ENCODE assay signal across 10 cellular contexts in the genomic region with DNA sequence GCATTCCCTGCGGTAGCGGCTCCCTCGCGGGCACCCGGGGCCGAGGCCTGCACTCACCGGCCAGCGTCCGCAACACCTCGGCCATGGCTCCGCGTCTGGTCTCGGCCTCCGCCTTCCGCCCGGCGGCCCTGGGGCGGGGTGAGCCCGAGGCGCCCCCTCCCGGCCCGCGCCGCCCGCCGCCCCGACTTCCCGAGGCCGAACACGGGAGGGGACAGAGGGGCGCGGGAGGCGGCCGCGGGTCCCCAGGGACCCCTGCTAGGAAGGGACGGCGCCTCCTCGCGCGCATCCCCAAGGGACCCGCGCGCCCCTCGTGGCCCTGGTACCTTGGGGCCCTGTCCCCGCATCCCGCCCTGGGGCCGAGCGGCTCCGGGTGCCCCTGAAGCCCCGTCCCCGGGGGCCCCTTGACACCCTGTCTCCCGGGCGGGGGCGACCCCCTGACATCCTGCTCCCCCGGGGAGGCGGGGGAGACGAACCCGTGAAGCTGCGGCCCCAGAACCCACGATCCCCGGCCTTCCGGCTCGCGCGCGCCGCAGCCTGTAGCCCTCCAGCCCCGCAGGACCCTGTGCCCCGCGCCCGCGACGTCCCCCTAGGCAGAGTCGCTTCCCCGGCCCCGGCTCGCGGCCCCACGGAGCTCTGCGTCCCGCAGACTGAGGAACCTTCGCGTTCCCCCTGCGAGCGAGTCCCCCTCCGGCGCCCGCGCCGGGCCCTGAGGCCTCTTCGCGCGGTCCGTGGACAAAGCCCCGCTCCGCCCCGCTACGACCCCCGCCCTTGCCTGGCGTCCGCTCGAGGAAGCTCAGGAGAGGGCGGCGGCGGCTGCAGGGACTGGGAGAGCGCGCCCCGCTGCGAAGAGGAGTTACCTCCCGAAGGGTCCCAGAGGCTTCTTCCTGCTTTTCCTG. TPM values are rescaled to one million over a fixed set of nuclear protein-coding genes. Genes with fewer than 3 reads are reported as not detected.
DNase-seq lines count a peak whose midpoint lies in the region; ATAC-seq and TF ChIP-seq lines count a peak whose summit lies in the region.
"Had no signal": no experiment of that assay in that cellular context is flagged by ENCODE, and none has a peak within 500 bp of the region (broad histone marks: within the 10 kb centered on the region; RNA-seq: fewer than 3 reads in every experiment).

A gene (minus strand): TSS at position 97 of the 896 bp plus-strand sequence.

- intact Hi-C loops in A673 (cut with micrococcal nuclease; ENCODE audit: unreplicated experiment) (loop anchor here (10.0 kb wide), 1 partner anchor 91 kb away; no protein-coding TSS in a partner anchor), left ventricle myocardium inferior (cut with micrococcal nuclease) (loop anchor here (10.0 kb wide), 1 partner anchor 91 kb away; no protein-coding TSS in a partner anchor), ovary (cut with DNase I) (loop anchor here in 3 of 4 donors (5.0 to 10.0 kb wide), 3 partner anchors 38 to 91 kb away; no protein-coding TSS in a partner anchor)

- no peak for DNase-seq in A673 (ENCODE audit: low spot score)
- DNase-seq in NT2/D1 (ENCODE audit: low read depth, low spot score) = no peak
- DNase-seq in left ventricle myocardium inferior = peak; percentile 57
- DNase-seq in ovary = peak; percentile 70 to 82 (median 77)
- no peak for DNase-seq in RPMI8226
- DNase-seq in GM20000 (ENCODE audit: low spot score) = no peak

- no peak for TF ChIP-seq CTCF in A673 (conservative IDR thresholded peaks at IDR 0.05; ENCODE audit: low read depth, low read length)
- peak; percentile 59 for TF ChIP-seq CTCF in left ventricle myocardium inferior (IDR thresholded peaks at IDR 0.05; ENCODE audit: borderline replicate concordance)
- TF ChIP-seq CTCF in ovary (IDR thresholded peaks at IDR 0.05) = peak; percentile 25 to 77 (median 72)
- no peak for TF ChIP-seq CTCF in GM20000 (IDR thresholded peaks at IDR 0.05; ENCODE audit: extremely low read depth, missing control alignments)

- no TSS peak for BruUV-seq in A673 (replicated peaks; lab: Mats Ljungman, UMichigan)

- peak; percentile 26 for TF ChIP-seq POLR2A in ovary (IDR thresholded peaks at IDR 0.05)

- H3K36me3 ChIP-seq in A673 (ENCODE audit: insufficient read depth, low read length, poor library complexity, severe bottlenecking) = no peaks in the 10 kb centered on the region
- no peaks in the 10 kb centered on the region for H3K36me3 ChIP-seq in NT2/D1 (ENCODE audit: insufficient read depth, insufficient read length, low read length)
- no peaks in the 10 kb centered on the region for H3K36me3 ChIP-seq in left ventricle myocardium inferior
- H3K36me3 ChIP-seq in ovary = no peaks in the 10 kb centered on the region

- peak within 1 kb of the TSS; percentile 81 for H3K9ac ChIP-seq in NT2/D1 (ENCODE audit: insufficient read length, low read depth)

- H3K27me3 ChIP-seq in A673 (replicated peaks; ENCODE audit: insufficient read depth, low read depth, low read length, poor library complexity) = peaks cover 86% of the 10 kb centered on the region
- H3K27me3 ChIP-seq in NT2/D1 (ENCODE audit: insufficient read depth, insufficient read length) = peaks cover 58% of the 10 kb centered on the region
- H3K27me3 ChIP-seq in left ventricle myocardium inferior (ENCODE audit: low read depth) = peaks cover 59% of the 10 kb centered on the region
- no peaks in the 10 kb centered on the region for H3K27me3 ChIP-seq in ovary

- TF ChIP-seq EP300 in ovary (IDR thresholded peaks at IDR 0.05) = no peak

- POLR2A ChIA-PET in A673 (lab: Charles Lee; ENCODE audit: low non-redundant PET) = no interaction called here

- CTCF ChIA-PET in A673 (lab: Charles Lee) = no interaction called here

- WGBS in ovary, 3 donors = 0 to 2% (median 1%) methylated on average over 56 to 110 of the region's 110 CpGs

- no peaks in the 10 kb centered on the region for H3K9me3 ChIP-seq in A673 (ENCODE audit: low read depth, low read length, poor library complexity, severe bottlenecking)
- H3K9me3 ChIP-seq in NT2/D1 (ENCODE audit: insufficient read depth, low read length) = peaks cover 19% of the 10 kb centered on the region; the same call in 1 of the 2 replicates
- no peaks in the 10 kb centered on the region for H3K9me3 ChIP-seq in left ventricle myocardium inferior (replicated peaks)
- no peaks in the 10 kb centered on the region for H3K9me3 ChIP-seq in ovary

- no peak for ATAC-seq in GM18867 (IDR thresholded peaks at IDR 0.05; ENCODE audit: unreplicated experiment)
- ATAC-seq in GM19397 (IDR thresholded peaks at IDR 0.05; ENCODE audit: unreplicated experiment) = no peak

- H3K4me1 ChIP-seq in A673 (ENCODE audit: insufficient read depth, low read length, poor library complexity, severe bottlenecking) (no peaks in the 10 kb centered on the region), NT2/D1 (ENCODE audit: insufficient read depth, insufficient read length) (no peaks in the 10 kb centered on the region), left ventricle myocardium inferior (peaks cover 26% of the 10 kb centered on the region), ovary (ENCODE audit: insufficient read depth) (peaks cover 8% of the 10 kb centered on the region)

- H3K27ac ChIP-seq in A673 (ENCODE audit: low read depth, low read length, poor library complexity, severe bottlenecking) (no peak within 1 kb of the TSS), left ventricle myocardium inferior (replicated peaks) (peak within 1 kb of the TSS; percentile 86), ovary (peak within 1 kb of the TSS; percentile 93)

- H3K4me3 ChIP-seq in A673 (ENCODE audit: low read depth, low read length, poor library complexity, severe bottlenecking) (peak within 1 kb of the TSS; percentile 23), NT2/D1 (ENCODE audit: insufficient read length, low read depth) (peak within 1 kb of the TSS; percentile 53), left ventricle myocardium inferior (peak within 1 kb of the TSS; percentile 75), ovary (peak within 1 kb of the TSS; percentile 43)

RNA-seq across cellular contexts. Expression of the gene that starts here (rescaled TPM):
- total RNA-seq in A673 (2021) = not detected in 2 replicates
- total RNA-seq in left ventricle myocardium inferior = 2.3 TPM
- total RNA-seq in ovary = 10 to 100 TPM; 16.0 to 27.7 (median 22.0) TPM
- 10 to 100 TPM; 18.5 to 21.1 TPM for polyA plus RNA-seq in ovary
- total RNA-seq: Daoy, HT1080 had no signal

Comparison
In these comparisons a context has a peak if more than half of its experiments do, and no peak if none do; other contexts are left out.
1. DNase-seq: peak in left ventricle myocardium inferior (single experiment) and ovary (5 of 5); none in A673 (single experiment), NT2/D1 (single experiment), RPMI8226 (single experiment) and GM20000 (single experiment).
2. H3K4me3 ChIP-seq: peak in every context shown above with its lines; median percentile 75 in left ventricle myocardium inferior; 53 in NT2/D1; 43 in ovary; 23 in A673.
3. CTCF ChIP-seq: peak in left ventricle myocardium inferior (single experiment) and ovary (3 of 3); none in A673 (single experiment) and GM20000 (single experiment).